Comparison of ENCODE assay signal across 25 cellular contexts in genomic region chr16:75947626-75948239, GRCh38.
DNase-seq lines count a peak whose midpoint lies in the region; ATAC-seq and TF ChIP-seq lines count a peak whose summit lies in the region.
"Had no signal": no experiment of that assay in that cellular context is flagged by ENCODE, and none has a peak within 500 bp of the region (broad histone marks: within the 10 kb centered on the region; RNA-seq: fewer than 3 reads in every experiment).

No MANE protein-coding gene starts in this region.

- no peak overlapping the region for H3K4me2 ChIP-seq in mammary epithelial cell (ENCODE audit: insufficient read depth, low read depth, low read length)
- H3K4me2 ChIP-seq: BLaER1, PC-9 had no signal

- H2AFZ ChIP-seq in mammary epithelial cell (ENCODE audit: low read depth, low read length) = peak overlapping the region; percentile 20
- H2AFZ ChIP-seq: GM23248, PC-9 had no signal

- TF ChIP-seq POLR2A in breast epithelium (IDR thresholded peaks at IDR 0.05) = no peak

- BruUV-seq in mammary epithelial cell (replicated peaks; lab: Mats Ljungman, UMichigan) = no TSS peak

- H3K4me1 ChIP-seq in mammary epithelial cell (ENCODE audit: insufficient read depth, low read length) = peaks cover 1% of the 10 kb centered on the region
- H3K4me1 ChIP-seq in breast epithelium = no peaks in the 10 kb centered on the region
- H3K4me1 ChIP-seq: BLaER1, SJCRH30 had no signal

- CTCF ChIA-PET in mammary epithelial cell (lab: Charles Lee; ENCODE audit: low non-redundant PET) = no interaction called here

- H4K20me1 ChIP-seq in mammary epithelial cell (ENCODE audit: insufficient read depth, low read length) = no peaks in the 10 kb centered on the region
- H4K20me1 ChIP-seq: BLaER1 had no signal

- no peak overlapping the region for H3K4me3 ChIP-seq in mammary epithelial cell (replicated peaks in 1 of 3; ENCODE audit: insufficient read depth in 1 of 3, low read depth in 2 of 3, low read length in 3 of 3)
- no peak overlapping the region for H3K4me3 ChIP-seq in breast epithelium
- H3K4me3 ChIP-seq in dorsolateral prefrontal cortex = no peak overlapping the region
- H3K4me3 ChIP-seq: BLaER1, GM23248, K562, PC-9, SJCRH30 had no signal

- ATAC-seq in HG02642 (IDR thresholded peaks at IDR 0.05; ENCODE audit: poor library complexity, unreplicated experiment) = no peak
- ATAC-seq in omental fat pad (ENCODE audit: low FRiP score) = no peak
- ATAC-seq: K562, Right ventricle myocardium inferior, SK-N-SH treated with all-trans-retinoic acid at 6 μM for 48 hours had no signal

- H3K27ac ChIP-seq in mammary epithelial cell (ENCODE audit: insufficient read depth, low read depth, low read length) (no peak overlapping the region), breast epithelium (no peak overlapping the region), dorsolateral prefrontal cortex (peak overlapping the region; percentile 41 to 99 (median 93))
- H3K27ac ChIP-seq: BLaER1, GM23248, PC-9, SJCRH30 had no signal

- H3K36me3 Mint-ChIP-seq in CD14-positive monocyte = no peaks in the 10 kb centered on the region

- no peaks in the 10 kb centered on the region for H3K4me1 Mint-ChIP-seq in CD14-positive monocyte

- H3K36me3 ChIP-seq in mammary epithelial cell (ENCODE audit: insufficient read depth, low read length) (no peaks in the 10 kb centered on the region), breast epithelium (no peaks in the 10 kb centered on the region)
- H3K36me3 ChIP-seq: BLaER1, SJCRH30 had no signal

- in situ Hi-C loops in mammary epithelial cell (cut with MboI; ENCODE audit: low sequenced_read_pairs in 2 of 2) = no loop called here

- H3K27me3 Mint-ChIP-seq in CD14-positive monocyte (ENCODE audit: low read depth in 3 of 3) = no peaks in the 10 kb centered on the region

- H3K9me3 Mint-ChIP-seq in CD14-positive monocyte = peaks cover 0 to 3% (median 0%) of the 10 kb centered on the region in 7 donors
- H3K9me3 Mint-ChIP-seq: CD4-positive, alpha-beta T cell; H9 had no signal

- dilution Hi-C loops in mammary epithelial cell (cut with HindIII; ENCODE audit: low sequenced_read_pairs) = no loop called here

- DNase-seq in mammary epithelial cell = no peak
- DNase-seq in breast epithelium (ENCODE audit: low spot score in 2 of 2) = no peak
- no peak for DNase-seq in dorsolateral prefrontal cortex
- DNase-seq in pons (ENCODE audit: low spot score) = peak; percentile 72
- no peak for DNase-seq in CD14-positive monocyte (ENCODE audit: low spot score)
- DNase-seq in cerebellar nuclear complex (lab: John Stamatoyannopoulos, UW) = no peak
- DNase-seq in omental fat pad (ENCODE audit: low spot score) = no peak
- DNase-seq: CD4-positive, alpha-beta T cell; COR-L47; DMS53; GM23248; H9; MV-4-11; NCI-H1105; NCI-H1694; NCI-H446; NCI-H524 treated with DMSO at 0.1 percent for 48 hours; NCI-H774; PC-9; SJCRH30 had no signal

- WGBS in mammary epithelial cell (ENCODE audit: low coverage, missing lambda C conversion rate) = 38% methylated on average over 2 of the region's 2 CpGs

- H3K79me2 ChIP-seq in mammary epithelial cell (ENCODE audit: insufficient read depth, low read length) = no peaks in the 10 kb centered on the region

- H3K9me3 ChIP-seq in mammary epithelial cell (replicated peaks; ENCODE audit: insufficient read depth, low read length) (no peaks in the 10 kb centered on the region), breast epithelium (no peaks in the 10 kb centered on the region)
- H3K9me3 ChIP-seq: BLaER1, SJCRH30 had no signal

- intact Hi-C loops in mammary epithelial cell (cut with micrococcal nuclease) = no loop called here
- intact Hi-C loops in breast epithelium (cut with DNase I; ENCODE audit: low total_unique reads) = no loop called here
- intact Hi-C loops in dorsolateral prefrontal cortex (cut with DNase I) = loop anchor here in 1 of 2 donors (5.0 to 10.0 kb wide), 3 partner anchors 85 to 327 kb away; partner anchors contain the start of gene CNTNAP4
- intact Hi-C loops in CD14-positive monocyte (cut with micrococcal nuclease) = no loop called here

- no peak overlapping the region for H3K27ac Mint-ChIP-seq in CD14-positive monocyte
- H3K27ac Mint-ChIP-seq: CD4-positive, alpha-beta T cell; H9 had no signal

- no peak overlapping the region for H3K4me3 Mint-ChIP-seq in CD14-positive monocyte
- H3K4me3 Mint-ChIP-seq: CD4-positive, alpha-beta T cell; H9 had no signal

- no peak for TF ChIP-seq CTCF in mammary epithelial cell (conservative IDR thresholded peaks at IDR 0.05 in 1 of 2, IDR thresholded peaks at IDR 0.05 in 1 of 2; ENCODE audit: extremely low read depth in 1 of 2, insufficient read depth in 1 of 2, low read depth in 1 of 2, low read length in 2 of 2)
- no peak for TF ChIP-seq CTCF in breast epithelium (IDR thresholded peaks at IDR 0.05)
- TF ChIP-seq CTCF in dorsolateral prefrontal cortex (IDR thresholded peaks at IDR 0.05 in 54 of 56, conservative IDR thresholded peaks at IDR 0.05 in 2 of 56; ENCODE audit: low read depth in 1 of 56, partially characterized antibody in 56 of 56) = no peak
- no peak for TF ChIP-seq CTCF in CD14-positive monocyte (IDR thresholded peaks at IDR 0.05)
- no peak for TF ChIP-seq CTCF in omental fat pad (IDR thresholded peaks at IDR 0.05)

- no peaks in the 10 kb centered on the region for H3K27me3 ChIP-seq in mammary epithelial cell (ENCODE audit: insufficient read depth, low read length)
- H3K27me3 ChIP-seq in breast epithelium = no peaks in the 10 kb centered on the region
- H3K27me3 ChIP-seq in dorsolateral prefrontal cortex = no peaks in the 10 kb centered on the region
- H3K27me3 ChIP-seq: BLaER1, SJCRH30 had no signal

- H3K9ac ChIP-seq in mammary epithelial cell (ENCODE audit: insufficient read depth, low read length) = no peak overlapping the region
- H3K9ac ChIP-seq: BLaER1, GM23248 had no signal

Comparison
In these comparisons a context has a peak if more than half of its experiments do, and no peak if none do; other contexts are left out.
1. H3K27ac ChIP-seq: peak in dorsolateral prefrontal cortex (59 of 59); none in mammary epithelial cell (single experiment) and breast epithelium (0 of 2).